Comparison of ENCODE assay signal across 25 cellular contexts in genomic region chr6:80314531-80314930, GRCh38.
"Had no signal": no experiment of that assay in that cellular context is flagged by ENCODE, and none has a peak within 500 bp of the region (broad histone marks: within the 10 kb centered on the region; RNA-seq: fewer than 3 reads in every experiment).

No MANE protein-coding gene starts in this region.

- H3K4me3 ChIP-seq: SJSA1, SK-N-MC had no signal

- H3K27ac ChIP-seq: HL-60, KMS-11, SJSA1, SK-N-MC had no signal

- H3K9me3 ChIP-seq: SJSA1 had no signal

- H3K36me3 ChIP-seq: SJSA1 had no signal

- H3K27me3 ChIP-seq: SJSA1 had no signal

- H3K4me2 ChIP-seq: KMS-11 had no signal

- H3K9ac ChIP-seq: KMS-11 had no signal

- H3K4me1 ChIP-seq: SJSA1 had no signal

- FAIRE-seq: HTR-8/SVneo, RCC 7860 had no signal

- DNase-seq: Kasumi-1, MV-4-11, NCI-H1048, NCI-H1105, NCI-H1417 treated with DMSO at 0.1 percent for 48 hours, NCI-H146, NCI-H187, NCI-H2029, NCI-H2081 treated with DMSO at 0.1 percent for 48 hours, NCI-H2171, NCI-H226, NCI-H446, NCI-H510A, NCI-H524 treated with DMSO at 0.1 percent for 48 hours, NCI-H69, NCI-H774, Right ventricle myocardium superior, RPMI8226, SIG-M5 had no signal
